8 cellular contexts compared by ENCODE assay signal in genomic region chr6:46734867-46735719, GRCh38. TPM values are rescaled to one million over a fixed set of nuclear protein-coding genes. Genes with fewer than 3 reads are reported as not detected.
DNase-seq lines count a peak whose midpoint lies in the region; TF ChIP-seq lines count a peak whose summit lies in the region.

PLA2G7 (minus strand) TSS chr6:46735375; CDS start chr6:46722891, 12,484 bp downstream.

- peak; percentile 70 for DNase-seq in D341Med (ENCODE audit: low spot score)
- peak; percentile 13 for DNase-seq in NCI-H526 treated with DMSO at 0.1 percent for 48 hours (lab: John Stamatoyannopoulos, UW)
- DNase-seq in endothelial cell (ENCODE audit: low spot score): peak; percentile 33
- DNase-seq in middle frontal gyrus (ENCODE audit: extremely low spot score, low spot score): peak; percentile 13
- peak; percentile 63 for DNase-seq in ureter (ENCODE audit: low spot score)
- no peak for DNase-seq in NCI-H2029 (lab: John Stamatoyannopoulos, UW)
- no peak for DNase-seq in RPMI8226
- DNase-seq in effector CD4-positive, alpha-beta T cell: no peak

- peaks cover 19% of the 10 kb centered on the region for H3K4me1 Mint-ChIP-seq in endothelial cell (ENCODE audit: unreplicated experiment)

- peaks cover 3% of the 10 kb centered on the region for H3K36me3 Mint-ChIP-seq in endothelial cell (ENCODE audit: low read depth, unreplicated experiment)

- peak within 1 kb of the TSS; percentile 89 for H3K4me3 Mint-ChIP-seq in endothelial cell (ENCODE audit: unreplicated experiment)

- no peak for TF ChIP-seq CTCF in endothelial cell (IDR thresholded peaks at IDR 0.05; ENCODE audit: unreplicated experiment)

- peaks cover 7% of the 10 kb centered on the region for H3K27me3 Mint-ChIP-seq in endothelial cell (ENCODE audit: unreplicated experiment)

- H3K9me3 Mint-ChIP-seq in endothelial cell (ENCODE audit: unreplicated experiment): no peaks in the 10 kb centered on the region

- H3K27ac Mint-ChIP-seq in endothelial cell (ENCODE audit: unreplicated experiment): no peak within 1 kb of the TSS

RNA-seq across cellular contexts. Expression of gene PLA2G7, which starts in this region (rescaled TPM):
- 0.21 TPM for total RNA-seq in endothelial cell (ENCODE audit: unreplicated experiment)
- 4.6 TPM for total RNA-seq in ureter

Comparison
In these comparisons a context has a peak if more than half of its experiments do, and no peak if none do; other contexts are left out.
1. Peak in DNase-seq in endothelial cell; RNA of the gene not detected or under 1 TPM.
2. DNase-seq: peak in D341Med (single experiment), NCI-H526 treated with DMSO at 0.1 percent for 48 hours (single experiment), middle frontal gyrus (single experiment) and ureter (single experiment); none in NCI-H2029 (single experiment), RPMI8226 (single experiment) and effector CD4-positive, alpha-beta T cell (single experiment).